In the genomic region with DNA sequence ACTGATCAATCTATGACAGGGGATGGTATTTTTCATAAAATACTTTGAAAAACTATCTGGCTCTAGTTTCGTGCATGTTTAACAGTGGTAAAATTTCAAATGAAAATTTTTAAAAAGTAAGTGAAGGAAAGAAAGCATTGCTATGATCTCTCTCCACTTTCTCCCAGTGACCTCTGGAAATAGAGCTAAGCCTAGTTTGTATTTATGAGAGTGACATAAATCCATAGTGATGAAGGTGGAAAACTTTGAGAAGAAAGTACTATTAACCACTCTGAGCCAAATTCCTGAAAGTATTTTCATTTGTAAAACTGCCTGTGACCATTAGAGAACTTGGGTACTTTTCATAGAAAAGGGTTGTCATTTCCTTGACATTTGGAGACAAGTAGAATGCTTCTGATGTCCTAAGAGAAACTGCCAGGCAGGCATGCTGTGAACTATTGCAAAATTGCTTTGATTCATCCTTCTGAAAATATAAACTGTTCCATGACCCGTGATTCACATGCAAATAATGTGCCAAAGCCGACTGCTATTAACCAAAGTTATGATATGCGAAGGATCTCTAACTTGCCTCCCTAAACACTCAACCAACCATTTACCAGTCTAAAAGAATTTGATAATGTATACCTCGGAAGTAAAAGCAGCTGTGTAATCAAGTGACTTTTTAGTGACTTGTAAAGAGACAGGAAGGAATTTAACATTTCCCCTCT, we compare ENCODE assay signal across 10 cellular contexts.
DNase-seq lines count a peak whose midpoint lies in the region; ATAC-seq and TF ChIP-seq lines count a peak whose summit lies in the region.
"Had no signal": no experiment of that assay in that cellular context is flagged by ENCODE, and none has a peak within 500 bp of the region (broad histone marks: within the 10 kb centered on the region; RNA-seq: fewer than 3 reads in every experiment).

No MANE protein-coding gene starts in this region.

- H3K4me1 ChIP-seq in adrenal gland (replicated peaks in 1 of 2) (peaks cover 9 to 26% of the 10 kb centered on the region in 2 donors), left ventricle myocardium inferior (peaks cover 12% of the 10 kb centered on the region), subcutaneous abdominal adipose tissue (ENCODE audit: control insufficient read depth in 5 of 5, insufficient read depth in 5 of 5, low read length in 5 of 5) (peaks cover 0 to 18% (median 8%) of the 10 kb centered on the region in 5 donors)

- H3K27ac ChIP-seq in adrenal gland = peak overlapping the region; percentile 19 to 68 (median 47)
- peak overlapping the region; percentile 24 for H3K27ac ChIP-seq in left ventricle myocardium inferior (replicated peaks)
- H3K27ac ChIP-seq in subcutaneous abdominal adipose tissue (ENCODE audit: low read depth, low read length) = peak overlapping the region; percentile 66

- ATAC-seq in HG03139 (IDR thresholded peaks at IDR 0.05; ENCODE audit: unreplicated experiment) = no peak

- CTCF ChIA-PET in activated naive CD4-positive, alpha-beta T cell treated with anti-CD3 and anti-CD28 coated beads for 36 hours (lab: Charles Lee) = interaction anchor here (1.1 kb wide), 1 partner anchor 10 kb away, joined by 3 read pairs; no protein-coding TSS in a partner anchor

- TF ChIP-seq POLR2A in adrenal gland (IDR thresholded peaks at IDR 0.05) = no peak

- no peak overlapping the region for H3K9ac ChIP-seq in subcutaneous abdominal adipose tissue (ENCODE audit: low read length in 5 of 5)

- H3K27me3 ChIP-seq in adrenal gland = no peaks in the 10 kb centered on the region
- H3K27me3 ChIP-seq in left ventricle myocardium inferior (ENCODE audit: low read depth) = no peaks in the 10 kb centered on the region
- no peaks in the 10 kb centered on the region for H3K27me3 ChIP-seq in subcutaneous abdominal adipose tissue (ENCODE audit: control insufficient read depth in 5 of 5, insufficient read depth in 4 of 5, low read length in 5 of 5)

- H3K27ac Mint-ChIP-seq in activated naive CD4-positive, alpha-beta T cell treated with anti-CD3 and anti-CD28 coated beads for 36 hours = no peak overlapping the region

- TF ChIP-seq CTCF in HFF-Myc (IDR thresholded peaks at IDR 0.05; ENCODE audit: low read depth, low read length, missing control alignments) (no peak), adrenal gland (IDR thresholded peaks at IDR 0.05) (no peak), left ventricle myocardium inferior (IDR thresholded peaks at IDR 0.05; ENCODE audit: borderline replicate concordance) (no peak)

- no peaks in the 10 kb centered on the region for H3K4me1 Mint-ChIP-seq in activated naive CD4-positive, alpha-beta T cell treated with anti-CD3 and anti-CD28 coated beads for 36 hours (ENCODE audit: low read depth)

- H3K4me3 Mint-ChIP-seq in activated naive CD4-positive, alpha-beta T cell treated with anti-CD3 and anti-CD28 coated beads for 36 hours = no peak overlapping the region

- H3K9me3 ChIP-seq in adrenal gland (replicated peaks in 1 of 3) (no peaks in the 10 kb centered on the region), left ventricle myocardium inferior (replicated peaks) (no peaks in the 10 kb centered on the region), subcutaneous abdominal adipose tissue (ENCODE audit: control insufficient read depth in 5 of 5, low read length in 5 of 5) (no peaks in the 10 kb centered on the region)

- no peaks in the 10 kb centered on the region for H3K27me3 Mint-ChIP-seq in activated naive CD4-positive, alpha-beta T cell treated with anti-CD3 and anti-CD28 coated beads for 36 hours (ENCODE audit: low read depth)

- peaks cover 20% of the 10 kb centered on the region for H3K36me3 Mint-ChIP-seq in activated naive CD4-positive, alpha-beta T cell treated with anti-CD3 and anti-CD28 coated beads for 36 hours (ENCODE audit: low read depth)

- peak; percentile 61 for DNase-seq in HFF-Myc (ENCODE audit: extremely low read depth, low read depth)
- DNase-seq in adrenal gland = peak; percentile 46 to 86 (median 70)
- DNase-seq in left ventricle myocardium inferior = no peak
- no peak for DNase-seq in activated naive CD4-positive, alpha-beta T cell treated with anti-CD3 and anti-CD28 coated beads for 36 hours
- DNase-seq in T-helper 9 cell = no peak
- DNase-seq in NCI-H2081 (lab: John Stamatoyannopoulos, UW) = no peak
- DNase-seq: substantia nigra had no signal

- no peaks in the 10 kb centered on the region for H3K36me3 ChIP-seq in adrenal gland (replicated peaks in 1 of 2)
- peaks cover 23% of the 10 kb centered on the region for H3K36me3 ChIP-seq in left ventricle myocardium inferior
- peaks cover 3 to 13% (median 3%) of the 10 kb centered on the region in 5 donors for H3K36me3 ChIP-seq in subcutaneous abdominal adipose tissue (ENCODE audit: control insufficient read depth in 5 of 5, insufficient read depth in 5 of 5, low read length in 5 of 5)

- 17 to 34% (median 31%) methylated on average over 5 of the region's 5 CpGs for WGBS in adrenal gland, 4 donors

- H3K4me3 ChIP-seq in HFF-Myc (replicated peaks; ENCODE audit: low read depth, low read length) (no peak overlapping the region), adrenal gland (no peak overlapping the region), left ventricle myocardium inferior (no peak overlapping the region), subcutaneous abdominal adipose tissue (ENCODE audit: low read depth in 1 of 5, low read length in 5 of 5) (no peak overlapping the region)
- H3K4me3 ChIP-seq: skin epidermis had no signal

- H3K9me3 Mint-ChIP-seq in activated naive CD4-positive, alpha-beta T cell treated with anti-CD3 and anti-CD28 coated beads for 36 hours = no peaks in the 10 kb centered on the region

- intact Hi-C loops in adrenal gland (cut with DNase I) = no loop called here
- intact Hi-C loops in left ventricle myocardium inferior (cut with micrococcal nuclease) = no loop called here
- intact Hi-C loops in activated naive CD4-positive, alpha-beta T cell treated with anti-CD3 and anti-CD28 coated beads for 36 hours (cut with micrococcal nuclease) = no loop called here

Comparison
In these comparisons a context has a peak if more than half of its experiments do, and no peak if none do; other contexts are left out.
1. DNase-seq: peak in HFF-Myc (single experiment) and adrenal gland (7 of 7); none in left ventricle myocardium inferior (single experiment), activated naive CD4-positive, alpha-beta T cell treated with anti-CD3 and anti-CD28 coated beads for 36 hours (single experiment), T-helper 9 cell (single experiment) and NCI-H2081 (0 of 2).
2. Peak in every context shown above with its lines, with median percentiles within 50 percentile points of each other: H3K27ac ChIP-seq.